Comparison of ENCODE assay signal across 8 cellular contexts in genomic region chr5:892390-893136, GRCh38. TPM values are rescaled to one million over a fixed set of nuclear protein-coding genes. Genes with fewer than 3 reads are reported as not detected.
DNase-seq lines count a peak whose midpoint lies in the region; ATAC-seq, FAIRE-seq and TF ChIP-seq lines count a peak whose summit lies in the region.

Gene BRD9 (minus strand): TSS chr5:892801. CDS start chr5:892657, 144 bp downstream.
Gene TRIP13 (plus strand): TSS chr5:892884. CDS start chr5:892999, 115 bp downstream.

- intact Hi-C loops in activated CD4-positive, alpha-beta T cell treated with anti-CD3 and anti-CD28 coated beads, Interleukin-2, amount 10 ng/mL, durations not matched to agents 24 days and 14 days (cut with micrococcal nuclease), result loop anchor here (1.0 to 10.0 kb wide), 2 partner anchors 220 to 448 kb away; partner anchors contain the start of genes EXOC3 and SLC12A7
- intact Hi-C loops in dendritic cell treated with granulocyte-macrophage colony-stimulating factor and Interleukin-4, amounts not matched to agents 40 ng/mL and 50 ng/mL, for 4 days (cut with micrococcal nuclease), result loop anchor here (5.0 kb wide), 2 partner anchors 225 to 620 kb away; partner anchors contain the start of gene PDCD6
- intact Hi-C loops in HepG2 (cut with micrococcal nuclease; ENCODE audit: unreplicated experiment), result loop anchor here (5.0 to 10.0 kb wide), 2 partner anchors 40 to 218 kb away; partner anchors contain the start of gene ZDHHC11

- no TSS peak for BruUV-seq in HepG2 (replicated peaks; lab: Mats Ljungman, UMichigan)

- H3K27me3 Mint-ChIP-seq in activated CD4-positive, alpha-beta T cell treated with anti-CD3 and anti-CD28 coated beads, Interleukin-2, amount 10 ng/mL, durations not matched to agents 24 days and 14 days, result no peaks in the 10 kb centered on the region
- no peaks in the 10 kb centered on the region for H3K27me3 Mint-ChIP-seq in dendritic cell treated with granulocyte-macrophage colony-stimulating factor and Interleukin-4, amounts not matched to agents 40 ng/mL and 50 ng/mL, for 4 days

- H3K36me3 Mint-ChIP-seq in activated CD4-positive, alpha-beta T cell treated with anti-CD3 and anti-CD28 coated beads, Interleukin-2, amount 10 ng/mL, durations not matched to agents 24 days and 14 days (ENCODE audit: low read depth), result peaks cover 57% of the 10 kb centered on the region
- H3K36me3 Mint-ChIP-seq in dendritic cell treated with granulocyte-macrophage colony-stimulating factor and Interleukin-4, amounts not matched to agents 40 ng/mL and 50 ng/mL, for 4 days (ENCODE audit: low read depth), result peaks cover 49% of the 10 kb centered on the region

- H3K27ac ChIP-seq in HepG2 (ENCODE audit: extremely low read length, insufficient read depth, low read length), result peak within 1 kb of the TSS; percentile 79

- ATAC-seq in GM18873 (IDR thresholded peaks at IDR 0.05; ENCODE audit: low FRiP score, unreplicated experiment) (peak; percentile 85), HG03135 (IDR thresholded peaks at IDR 0.05; ENCODE audit: unreplicated experiment) (peak; percentile 95), HepG2 (peak; percentile 90)

- no peaks in the 10 kb centered on the region for H4K20me1 ChIP-seq in HepG2 (ENCODE audit: insufficient read depth, low read length)

- peak; percentile 72 for TF ChIP-seq RAD21 in HepG2 (CRISPR knock-in tag; IDR thresholded peaks at IDR 0.05)

- peaks cover 12 to 51% of the 10 kb centered on the region in 2 experiments for H3K36me3 ChIP-seq in HepG2 (replicated peaks in 1 of 2; ENCODE audit: control insufficient read depth in 1 of 2, insufficient read depth in 2 of 2, low read length in 2 of 2)

- in situ Hi-C loops in HepG2 (cut with HindIII; ENCODE audit: extremely low pct_ligation_motif_present, low pct_unique_long_range_greater_than_20kb), result loop anchor here (10.0 kb wide), 1 partner anchor 218 kb away; no protein-coding TSS in a partner anchor

- H3K4me3 ChIP-seq in HepG2 (replicated peaks in 1 of 3; ENCODE audit: insufficient read depth in 1 of 3, low read depth in 2 of 3, low read length in 3 of 3), result peak within 1 kb of the TSS; percentile 70 to 90 (median 83)

- CTCF ChIA-PET in HepG2 (lab: Yijun Ruan, JAX; ENCODE audit: low intra/inter-chr PET ratio, low total read pairs), result no interaction called here

- TF ChIP-seq POLR2A in HepG2 (IDR thresholded peaks at IDR 0.05; ENCODE audit: insufficient read depth in 1 of 2, low read depth in 2 of 2, low read length in 2 of 2), result peak in 1 of 2 experiments; percentile 53; a peak in 1 of 4 replicates

- peak within 1 kb of the TSS; percentile 90 for H3K4me2 ChIP-seq in HepG2 (ENCODE audit: low read depth, low read length)

- peak within 1 kb of the TSS; percentile 88 for H3K4me3 Mint-ChIP-seq in activated CD4-positive, alpha-beta T cell treated with anti-CD3 and anti-CD28 coated beads, Interleukin-2, amount 10 ng/mL, durations not matched to agents 24 days and 14 days
- H3K4me3 Mint-ChIP-seq in dendritic cell treated with granulocyte-macrophage colony-stimulating factor and Interleukin-4, amounts not matched to agents 40 ng/mL and 50 ng/mL, for 4 days, result peak within 1 kb of the TSS; percentile 71

- H3K9ac ChIP-seq in HepG2 (ENCODE audit: insufficient read depth, low read depth, low read length), result peak within 1 kb of the TSS; percentile 84

- no peak within 1 kb of the TSS for H2AFZ ChIP-seq in HepG2 (ENCODE audit: low read length)

- H3K4me1 ChIP-seq in HepG2 (ENCODE audit: insufficient read depth, low read length), result peaks cover 39% of the 10 kb centered on the region

- DNase-seq in AG20443 (ENCODE audit: low spot score), result peak; percentile 100
- peak; percentile 89 for DNase-seq in NCI-H345 (lab: John Stamatoyannopoulos, UW)
- DNase-seq in activated CD4-positive, alpha-beta T cell treated with anti-CD3 and anti-CD28 coated beads, Interleukin-2, amount 10 ng/mL, durations not matched to agents 24 days and 14 days, result peak; percentile 96
- DNase-seq in HepG2 (ENCODE audit: low spot score), result peak; percentile 66
- peak; percentile 86 for DNase-seq in stimulated activated CD4-positive, alpha-beta T cell treated with anti-CD3 and anti-CD28 coated beads, Interleukin-4, amount 100 ng/mL, for 1 hour

- WGBS in HepG2 (ENCODE audit: low lambda C conversion rate), result 0% methylated on average over 12 of the region's 91 CpGs

- H3K9me3 ChIP-seq in HepG2 (ENCODE audit: low read length), result no peaks in the 10 kb centered on the region

- POLR2A ChIA-PET in HepG2 (lab: Yijun Ruan, JAX), result interaction anchor here (1.1 to 1.5 kb wide), 2 partner anchors 269 to 290 kb away, joined by 3 to 4 read pairs; no protein-coding TSS in a partner anchor

- peak within 1 kb of the TSS; percentile 92 for H3K27ac Mint-ChIP-seq in activated CD4-positive, alpha-beta T cell treated with anti-CD3 and anti-CD28 coated beads, Interleukin-2, amount 10 ng/mL, durations not matched to agents 24 days and 14 days
- H3K27ac Mint-ChIP-seq in dendritic cell treated with granulocyte-macrophage colony-stimulating factor and Interleukin-4, amounts not matched to agents 40 ng/mL and 50 ng/mL, for 4 days, result peak within 1 kb of the TSS; percentile 87

- no peaks in the 10 kb centered on the region for H3K27me3 ChIP-seq in HepG2 (ENCODE audit: control insufficient read depth in 1 of 2, insufficient read depth in 2 of 2, low read length in 2 of 2)

- no peaks in the 10 kb centered on the region for H3K9me3 Mint-ChIP-seq in activated CD4-positive, alpha-beta T cell treated with anti-CD3 and anti-CD28 coated beads, Interleukin-2, amount 10 ng/mL, durations not matched to agents 24 days and 14 days
- no peaks in the 10 kb centered on the region for H3K9me3 Mint-ChIP-seq in dendritic cell treated with granulocyte-macrophage colony-stimulating factor and Interleukin-4, amounts not matched to agents 40 ng/mL and 50 ng/mL, for 4 days

- TF ChIP-seq CTCF in HepG2 (CRISPR knock-in tag; IDR thresholded peaks at IDR 0.05), result peak; percentile 18; the same call in 1 of the 2 replicates

- peaks cover 21% of the 10 kb centered on the region for H3K4me1 Mint-ChIP-seq in activated CD4-positive, alpha-beta T cell treated with anti-CD3 and anti-CD28 coated beads, Interleukin-2, amount 10 ng/mL, durations not matched to agents 24 days and 14 days
- H3K4me1 Mint-ChIP-seq in dendritic cell treated with granulocyte-macrophage colony-stimulating factor and Interleukin-4, amounts not matched to agents 40 ng/mL and 50 ng/mL, for 4 days (ENCODE audit: low read depth), result peaks cover 17% of the 10 kb centered on the region

- TF ChIP-seq EP300 in HepG2 (IDR thresholded peaks at IDR 0.05; ENCODE audit: low read depth in 2 of 2, low read length in 2 of 2) (peak in 1 of 2 experiments; percentile 28; a peak in 2 of 4 replicates), HepG2 (CRISPR knock-in tag; IDR thresholded peaks at IDR 0.05; ENCODE audit: borderline replicate concordance) (no peak)

- peaks cover 44% of the 10 kb centered on the region for H3K79me2 ChIP-seq in HepG2 (ENCODE audit: insufficient read depth, low read length)

- FAIRE-seq in HepG2 (lab: Jason Lieb, UNC), result no peak

RNA-seq across cellular contexts. Expression of gene BRD9, which starts in this region (rescaled TPM):
- 80.6 and 82.0 TPM in 2 replicates for total RNA-seq in activated CD4-positive, alpha-beta T cell treated with anti-CD3 and anti-CD28 coated beads, Interleukin-2, amount 10 ng/mL, durations not matched to agents 24 days and 14 days
- total RNA-seq in HepG2 (2016; rRNA removed; fragmentation: Illumina TruSeq; extraction: Trizol), result 20.7 and 22.9 TPM in 2 replicates
- 6.6 and 8.1 TPM in 2 replicates for total RNA-seq in HepG2 (2016; cell fraction: cytosol; rRNA removed; fragmentation: Illumina TruSeq; extraction: Trizol; ENCODE audit: low read depth)
- total RNA-seq in HepG2 (2016; cell fraction: insoluble cytoplasmic fraction; rRNA removed; fragmentation: Illumina TruSeq; extraction: Trizol), result 18.6 and 24.6 TPM in 2 replicates
- 10.4 and 11.6 TPM in 2 replicates for total RNA-seq in HepG2 (2016; cell fraction: membrane; rRNA removed; fragmentation: Illumina TruSeq; extraction: Trizol)
- total RNA-seq in HepG2 (2016; cell fraction: nucleus; rRNA removed; fragmentation: Illumina TruSeq; extraction: Trizol), result 30.9 and 31.0 TPM in 2 replicates
- 5.2 and 6.3 TPM in 2 replicates for polyA plus RNA-seq in HepG2 (2011; rRNA removed)
- polyA plus RNA-seq in HepG2 (2011; cell fraction: cytosol; rRNA removed), result 4.5 and 4.6 TPM in 2 replicates
- 36.0 and 39.4 TPM in 2 replicates for polyA plus RNA-seq in HepG2 (2011; cell fraction: nucleus; rRNA removed)
- 10.7 and 10.9 TPM in 2 replicates for polyA plus RNA-seq in HepG2 (2012)
- polyA plus RNA-seq in HepG2 (2016; cell fraction: cytosol; fragmentation: Illumina TruSeq; extraction: Trizol; ENCODE audit: low read depth), result 2.4 and 2.5 TPM in 2 replicates
- polyA plus RNA-seq in HepG2 (2016; cell fraction: insoluble cytoplasmic fraction; fragmentation: Illumina TruSeq; extraction: Trizol; ENCODE audit: low read depth), result 17.6 and 19.2 TPM in 2 replicates
- 4.9 and 5.4 TPM in 2 replicates for polyA plus RNA-seq in HepG2 (2016; cell fraction: membrane; fragmentation: Illumina TruSeq; extraction: Trizol; ENCODE audit: low read depth)
- polyA plus RNA-seq in HepG2 (2016; cell fraction: nucleus; fragmentation: Illumina TruSeq; extraction: Trizol; ENCODE audit: insufficient read depth, low read depth), result 65.1 and 68.5 TPM in 2 replicates
- 15.9 and 73.1 TPM in 2 replicates for polyA minus RNA-seq in HepG2 (2011; rRNA and poly(A)+ RNA removed; ENCODE audit: low replicate concordance)
- polyA minus RNA-seq in HepG2 (2011; cell fraction: cytosol; rRNA and poly(A)+ RNA removed), result 4.1 and 5.6 TPM in 2 replicates
- polyA minus RNA-seq in HepG2 (2011; cell fraction: nucleus; rRNA and poly(A)+ RNA removed), result 30.7 and 34.1 TPM in 2 replicates

RNA-seq across cellular contexts. Expression of gene TRIP13, which starts in this region (rescaled TPM):
- 47.5 and 52.6 TPM in 2 replicates for total RNA-seq in activated CD4-positive, alpha-beta T cell treated with anti-CD3 and anti-CD28 coated beads, Interleukin-2, amount 10 ng/mL, durations not matched to agents 24 days and 14 days
- total RNA-seq in HepG2 (2016; rRNA removed; fragmentation: Illumina TruSeq; extraction: Trizol), result 33.0 and 39.5 TPM in 2 replicates
- 8.1 and 9.8 TPM in 2 replicates for total RNA-seq in HepG2 (2016; cell fraction: cytosol; rRNA removed; fragmentation: Illumina TruSeq; extraction: Trizol; ENCODE audit: low read depth)
- total RNA-seq in HepG2 (2016; cell fraction: insoluble cytoplasmic fraction; rRNA removed; fragmentation: Illumina TruSeq; extraction: Trizol), result 33.0 and 42.4 TPM in 2 replicates
- total RNA-seq in HepG2 (2016; cell fraction: membrane; rRNA removed; fragmentation: Illumina TruSeq; extraction: Trizol), result 19.4 and 20.2 TPM in 2 replicates
- 18.6 TPM in 2 replicates for total RNA-seq in HepG2 (2016; cell fraction: nucleus; rRNA removed; fragmentation: Illumina TruSeq; extraction: Trizol)
- polyA plus RNA-seq in HepG2 (2011; rRNA removed), result 12.8 and 13.5 TPM in 2 replicates
- 6.1 and 7.0 TPM in 2 replicates for polyA plus RNA-seq in HepG2 (2011; cell fraction: cytosol; rRNA removed)
- polyA plus RNA-seq in HepG2 (2011; cell fraction: nucleus; rRNA removed), result 11.6 and 18.6 TPM in 2 replicates
- 6.5 and 11.3 TPM in 2 replicates for polyA plus RNA-seq in HepG2 (2012)
- 4.9 and 6.9 TPM in 2 replicates for polyA plus RNA-seq in HepG2 (2016; cell fraction: cytosol; fragmentation: Illumina TruSeq; extraction: Trizol; ENCODE audit: low read depth)
- polyA plus RNA-seq in HepG2 (2016; cell fraction: insoluble cytoplasmic fraction; fragmentation: Illumina TruSeq; extraction: Trizol; ENCODE audit: low read depth), result 44.2 and 47.5 TPM in 2 replicates
- 13.5 and 13.6 TPM in 2 replicates for polyA plus RNA-seq in HepG2 (2016; cell fraction: membrane; fragmentation: Illumina TruSeq; extraction: Trizol; ENCODE audit: low read depth)
- polyA plus RNA-seq in HepG2 (2016; cell fraction: nucleus; fragmentation: Illumina TruSeq; extraction: Trizol; ENCODE audit: insufficient read depth, low read depth), result 42.0 and 45.8 TPM in 2 replicates
- 6.3 and 101 TPM in 2 replicates for polyA minus RNA-seq in HepG2 (2011; rRNA and poly(A)+ RNA removed; ENCODE audit: low replicate concordance)
- polyA minus RNA-seq in HepG2 (2011; cell fraction: cytosol; rRNA and poly(A)+ RNA removed), result 4.5 and 11.3 TPM in 2 replicates
- polyA minus RNA-seq in HepG2 (2011; cell fraction: nucleus; rRNA and poly(A)+ RNA removed), result 9.2 and 11.7 TPM in 2 replicates

Comparison
In these comparisons a context has a peak if more than half of its experiments do, and no peak if none do; other contexts are left out.
1. Peak in every context shown above with its lines: DNase-seq, ATAC-seq, H3K4me3 ChIP-seq and H3K27ac ChIP-seq.